Comparison of ENCODE assay signal across 22 cellular contexts in the genomic region with DNA sequence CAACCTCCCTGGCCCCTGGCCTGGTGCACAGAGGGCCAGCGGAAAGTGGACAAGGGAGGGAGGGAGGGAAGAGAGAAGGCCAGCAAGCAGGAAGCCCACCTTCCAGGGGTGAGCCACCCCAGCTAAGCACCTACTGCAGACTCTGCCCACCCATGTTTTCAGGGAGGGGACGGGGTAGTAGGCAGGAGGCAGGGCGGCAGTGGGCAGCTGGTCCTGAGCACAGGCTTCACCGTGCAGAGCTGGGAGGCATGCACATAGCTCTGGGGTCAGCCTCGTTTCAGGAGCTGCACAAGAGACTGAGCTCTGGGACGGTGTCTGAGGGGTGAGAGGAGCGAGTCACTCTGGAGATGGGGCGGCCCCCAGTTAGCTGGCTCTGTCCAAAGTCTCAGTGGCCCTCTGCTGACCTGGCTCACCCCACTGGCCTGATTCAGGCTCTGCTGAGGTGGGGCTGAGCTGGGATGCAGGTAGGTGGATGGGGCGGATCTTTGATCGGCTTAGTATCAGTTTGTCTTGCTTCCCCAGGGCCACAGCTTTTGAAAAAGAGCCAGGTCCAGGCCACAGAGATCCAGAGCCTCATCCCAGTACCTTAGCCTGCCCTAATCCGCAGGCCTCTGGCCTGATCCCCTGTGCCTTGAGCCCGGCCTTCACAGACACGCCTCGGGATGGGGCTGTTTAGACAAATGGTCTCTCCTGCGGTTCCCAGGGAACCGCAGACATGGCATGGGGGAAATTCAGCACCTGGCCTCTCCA. TPM values are rescaled to one million over a fixed set of nuclear protein-coding genes. Genes with fewer than 3 reads are reported as not detected.
DNase-seq lines count a peak whose midpoint lies in the region; ATAC-seq and TF ChIP-seq lines count a peak whose summit lies in the region.
"Had no signal": no experiment of that assay in that cellular context is flagged by ENCODE, and none has a peak within 500 bp of the region (broad histone marks: within the 10 kb centered on the region; RNA-seq: fewer than 3 reads in every experiment).

No MANE protein-coding gene starts in this region.

- no peak overlapping the region for H3K18ac ChIP-seq in H9 (ENCODE audit: insufficient read length, low read depth, low read length)

- H2AFZ ChIP-seq in GM23338 (peak overlapping the region; percentile 81), H9 (ENCODE audit: low read length) (no peak overlapping the region), neural progenitor cell (replicated peaks) (peak overlapping the region; percentile 50)

- no peaks in the 10 kb centered on the region for H3K36me3 Mint-ChIP-seq in GM23338 (ENCODE audit: low read depth)
- no peaks in the 10 kb centered on the region for H3K36me3 Mint-ChIP-seq in H9 (ENCODE audit: insufficient read depth in 1 of 3, low read depth in 3 of 3)
- no peaks in the 10 kb centered on the region for H3K36me3 Mint-ChIP-seq in endodermal cell (ENCODE audit: low read depth)
- H3K36me3 Mint-ChIP-seq in neural progenitor cell, result no peaks in the 10 kb centered on the region
- H3K36me3 Mint-ChIP-seq: IgD-negative memory B cell had no signal

- no peak overlapping the region for H2AK5ac ChIP-seq in H9 (ENCODE audit: insufficient read length, low read length)

- H3K79me2 ChIP-seq in GM23338 (replicated peaks; ENCODE audit: insufficient read depth), result no peaks in the 10 kb centered on the region
- no peaks in the 10 kb centered on the region for H3K79me2 ChIP-seq in H9 (ENCODE audit: insufficient read depth, low read length)
- no peaks in the 10 kb centered on the region for H3K79me2 ChIP-seq in neural progenitor cell (ENCODE audit: low read depth)

- H3K4me2 ChIP-seq in GM23338, result no peak overlapping the region
- no peak overlapping the region for H3K4me2 ChIP-seq in H9 (ENCODE audit: insufficient read depth, insufficient read length, low read length)
- no peak overlapping the region for H3K4me2 ChIP-seq in neural progenitor cell

- no peak overlapping the region for H4K8ac ChIP-seq in H9 (replicated peaks; ENCODE audit: insufficient read length, low read depth, low read length)

- no peaks in the 10 kb centered on the region for H3K9me3 Mint-ChIP-seq in GM23338
- no peaks in the 10 kb centered on the region for H3K9me3 Mint-ChIP-seq in H9
- H3K9me3 Mint-ChIP-seq in endodermal cell, result no peaks in the 10 kb centered on the region
- H3K9me3 Mint-ChIP-seq in neural progenitor cell, result no peaks in the 10 kb centered on the region
- H3K9me3 Mint-ChIP-seq: CD4-positive, alpha-beta T cell; IgD-negative memory B cell had no signal

- H3K4ac ChIP-seq in H9 (ENCODE audit: low read depth, low read length), result no peak overlapping the region

- no peak overlapping the region for H3K56ac ChIP-seq in H9 (ENCODE audit: insufficient read length, low read depth, low read length)

- no peak overlapping the region for H2BK15ac ChIP-seq in H9 (ENCODE audit: low read depth, low read length)

- no peak overlapping the region for H2BK120ac ChIP-seq in H9 (ENCODE audit: low read depth, low read length, poor library complexity, severe bottlenecking)

- no peak overlapping the region for H3K14ac ChIP-seq in H9 (ENCODE audit: insufficient read depth, low read length)

- H3K9me3 ChIP-seq in H9 (ENCODE audit: control insufficient read depth, low read depth, low read length) (no peaks in the 10 kb centered on the region), endodermal cell (ENCODE audit: control insufficient read depth, low read length) (no peaks in the 10 kb centered on the region), neural progenitor cell (ENCODE audit: low read depth) (no peaks in the 10 kb centered on the region)
- H3K9me3 ChIP-seq: BLaER1, SJSA1 had no signal

- H3K27me3 ChIP-seq in GM23338 (ENCODE audit: insufficient read depth) (peaks cover 19% of the 10 kb centered on the region), H9 (ENCODE audit: insufficient read depth, low read length) (peaks cover 4% of the 10 kb centered on the region; the same call in 1 of the 2 replicates), endodermal cell (ENCODE audit: control insufficient read depth, insufficient read depth, low read length, poor library complexity, severe bottlenecking) (peaks cover 34% of the 10 kb centered on the region), neural progenitor cell (peaks cover 31% of the 10 kb centered on the region)
- H3K27me3 ChIP-seq: SJSA1 had no signal

- H3K4me3 ChIP-seq in GM23338 (no peak overlapping the region), endodermal cell (ENCODE audit: low read length) (no peak overlapping the region), neural progenitor cell (no peak overlapping the region)
- H3K4me3 ChIP-seq: BLaER1, SJSA1 had no signal

- H3K27me3 Mint-ChIP-seq in GM23338 (ENCODE audit: insufficient read depth, low read depth, poor library complexity), result peaks cover 35% of the 10 kb centered on the region
- H3K27me3 Mint-ChIP-seq in H9 (ENCODE audit: low read depth), result peaks cover 28% of the 10 kb centered on the region
- H3K27me3 Mint-ChIP-seq in endodermal cell (ENCODE audit: insufficient read depth), result peaks cover 35% of the 10 kb centered on the region
- peaks cover 28% of the 10 kb centered on the region for H3K27me3 Mint-ChIP-seq in neural progenitor cell (ENCODE audit: insufficient read depth, low read depth)

- H3K27ac Mint-ChIP-seq in GM23338 (no peak overlapping the region), H9 (0 out of 7 replicates have a peak overlapping the region, but pooled peaks of 2 of the 3 experiments have one; percentile 44 to 87), endodermal cell (no peak overlapping the region), neural progenitor cell (peak overlapping the region; percentile 79)
- H3K27ac Mint-ChIP-seq: CD4-positive, alpha-beta T cell; IgD-negative memory B cell had no signal

- peaks cover 13% of the 10 kb centered on the region for H3K4me1 Mint-ChIP-seq in GM23338
- H3K4me1 Mint-ChIP-seq in H9, result peaks cover 7 to 18% of the 10 kb centered on the region in 2 experiments; a peak in 3 of 4 replicates
- no peaks in the 10 kb centered on the region for H3K4me1 Mint-ChIP-seq in endodermal cell
- H3K4me1 Mint-ChIP-seq in neural progenitor cell, result peaks cover 19% of the 10 kb centered on the region

- TF ChIP-seq CTCF in GM23338 (conservative IDR thresholded peaks at IDR 0.05; ENCODE audit: low read depth in 2 of 2), result no peak
- TF ChIP-seq CTCF in H9 (conservative IDR thresholded peaks at IDR 0.05), result no peak
- TF ChIP-seq CTCF in endodermal cell (conservative IDR thresholded peaks at IDR 0.05), result no peak
- TF ChIP-seq CTCF in neural progenitor cell (IDR thresholded peaks at IDR 0.05), result no peak

- no peak overlapping the region for H3T11ph ChIP-seq in H9 (ENCODE audit: low read length)

- H3K23me2 ChIP-seq in H9 (ENCODE audit: insufficient read length, low read depth, low read length, poor library complexity, severe bottlenecking), result no peaks in the 10 kb centered on the region

- WGBS in H9 (ENCODE audit: extremely low coverage, insufficient read length, low lambda C conversion rate), result no CpG with 5 or more reads among the region's 16 CpGs
- WGBS in endodermal cell (ENCODE audit: insufficient coverage in 1 of 2, insufficient read length in 1 of 2), 2 experiments, result 91 to 95% methylated on average over 4 to 16 of the region's 16 CpGs

- no peak overlapping the region for H3K23ac ChIP-seq in H9 (ENCODE audit: insufficient read length, low read depth, low read length)

- no peak overlapping the region for H3K27ac ChIP-seq in GM23338 (ENCODE audit: low read depth)
- H3K27ac ChIP-seq in H9 (ENCODE audit: insufficient read length, low read depth, low read length), result no peak overlapping the region
- no peak overlapping the region for H3K27ac ChIP-seq in endodermal cell (ENCODE audit: low read depth, low read length)
- no peak overlapping the region for H3K27ac ChIP-seq in neural progenitor cell
- H3K27ac ChIP-seq: BLaER1, SJSA1 had no signal

- H2BK12ac ChIP-seq in H9 (ENCODE audit: insufficient read length, low read depth, low read length), result no peak overlapping the region

- DNase-seq in GM23338 (ENCODE audit: low spot score) (no peak), H9 (peak; percentile 53), endodermal cell (peak; percentile 69), neural progenitor cell (ENCODE audit: low spot score) (peak; percentile 36), dedifferentiated amniotic fluid mesenchymal stem cell (ENCODE audit: extremely low spot score) (no peak), HPDE6-E6E7 (ENCODE audit: extremely low spot score) (no peak)
- DNase-seq: CD4-positive, alpha-beta T cell; COR-L47; DND-41; HCEC 1CT; NCI-H1105 treated with DMSO at 0.1 percent for 48 hours; NCI-H2029 treated with DMSO at 0.1 percent for 48 hours; NCI-H2171; NCI-H345; NCI-H524; NCI-H774; OCI-M1 had no signal

- no peak overlapping the region for H2BK20ac ChIP-seq in H9 (ENCODE audit: low read depth, low read length, poor library complexity, severe bottlenecking)

- H3K4me3 Mint-ChIP-seq in GM23338 (no peak overlapping the region), H9 (no peak overlapping the region; a peak in 1 of 5 replicates), endodermal cell (no peak overlapping the region), neural progenitor cell (peak overlapping the region; percentile 48)
- H3K4me3 Mint-ChIP-seq: CD4-positive, alpha-beta T cell had no signal

- no peaks in the 10 kb centered on the region for H3K9me2 ChIP-seq in GM23338 (ENCODE audit: insufficient read depth)

- H4K20me1 ChIP-seq in GM23338 (replicated peaks; ENCODE audit: insufficient read depth), result no peaks in the 10 kb centered on the region
- no peaks in the 10 kb centered on the region for H4K20me1 ChIP-seq in H9 (ENCODE audit: control insufficient read depth, insufficient read depth, insufficient read length)
- no peaks in the 10 kb centered on the region for H4K20me1 ChIP-seq in neural progenitor cell (ENCODE audit: low read depth)
- H4K20me1 ChIP-seq: BLaER1 had no signal

- H4K91ac ChIP-seq in H9 (ENCODE audit: insufficient read length, low read depth, low read length), result no peak overlapping the region

- H3K36me3 ChIP-seq in GM23338 (ENCODE audit: insufficient read depth) (no peaks in the 10 kb centered on the region), endodermal cell (ENCODE audit: control insufficient read depth, insufficient read depth, low read length) (no peaks in the 10 kb centered on the region), neural progenitor cell (no peaks in the 10 kb centered on the region)
- H3K36me3 ChIP-seq: BLaER1, SJSA1 had no signal

- H2BK5ac ChIP-seq in H9 (ENCODE audit: insufficient read length, low read length), result no peak overlapping the region

- H4K5ac ChIP-seq in H9 (ENCODE audit: insufficient read length, low read depth, low read length), result no peak overlapping the region

- H3K4me1 ChIP-seq in GM23338 (ENCODE audit: insufficient read depth), result no peaks in the 10 kb centered on the region
- H3K4me1 ChIP-seq in H9 (ENCODE audit: insufficient read depth, low read length), result no peaks in the 10 kb centered on the region
- H3K4me1 ChIP-seq in endodermal cell (ENCODE audit: control insufficient read depth, insufficient read depth, low read length), result no peaks in the 10 kb centered on the region
- peaks cover 16% of the 10 kb centered on the region for H3K4me1 ChIP-seq in neural progenitor cell

- H3K79me1 ChIP-seq in H9 (ENCODE audit: insufficient read depth, low read depth, low read length, poor library complexity, severe bottlenecking), result no peaks in the 10 kb centered on the region

- no peak overlapping the region for H3K9ac ChIP-seq in H9 (ENCODE audit: extremely low read depth, insufficient read length, low read length)
- H3K9ac ChIP-seq in endodermal cell (ENCODE audit: extremely low read depth, low read length, poor library complexity, severe bottlenecking), result no peak overlapping the region
- no peak overlapping the region for H3K9ac ChIP-seq in neural progenitor cell
- H3K9ac ChIP-seq: BLaER1 had no signal

- ATAC-seq in GM23338, result peak; percentile 35
- no peak for ATAC-seq in HG02642 (IDR thresholded peaks at IDR 0.05; ENCODE audit: poor library complexity, unreplicated experiment)
- ATAC-seq: Right ventricle myocardium inferior had no signal

- no peaks in the 10 kb centered on the region; the same call in 1 of the 2 replicates for H3F3A ChIP-seq in GM23338 (replicated peaks; ENCODE audit: low read depth)
- H3F3A ChIP-seq in neural progenitor cell (ENCODE audit: low read depth), result no peaks in the 10 kb centered on the region

RNA-seq across cellular contexts. Expression of a gene that starts 3.7 kb away (rescaled TPM):
- total RNA-seq in GM23338 (2014; rRNA removed; shearing (Covaris generic)), result 0.31 and 0.59 TPM in 2 replicates
- polyA plus RNA-seq in GM23338 (2016; fragmentation: Nextera tagmentation; extraction: Ambion mirVana), result 0.24 and 0.29 TPM in 2 replicates
- total RNA-seq in H9 (2021) (0.13 and 0.20 TPM in 2 replicates), endodermal cell (under 1 TPM; 0.07 to 0.29 TPM), neural progenitor cell (ENCODE audit: low replicate concordance) (0.52 and 0.56 TPM in 2 replicates)
- 0.50 TPM for polyA plus RNA-seq in endodermal cell (2013, experiment 1 of 2)
- polyA plus RNA-seq in endodermal cell (2013, experiment 2 of 2), result 0.25 TPM

Comparison
In these comparisons a context has a peak if more than half of its experiments do, and no peak if none do; other contexts are left out.
1. DNase-seq: peak in H9 (single experiment), endodermal cell (single experiment) and neural progenitor cell (single experiment); none in GM23338 (single experiment), dedifferentiated amniotic fluid mesenchymal stem cell (single experiment) and HPDE6-E6E7 (single experiment).
2. H3K27ac Mint-ChIP-seq: peak in H9 (2 of 3) and neural progenitor cell (single experiment); none in GM23338 (single experiment) and endodermal cell (single experiment).